Comparison of ENCODE assay signal across 1 cellular context in genomic region chr6:18307006-18307405, GRCh38.
TF ChIP-seq lines count a peak whose summit lies in the region.

No MANE protein-coding gene starts in this region.

TF ChIP-seq in SK-N-SH, 30 proteins besides CTCF, POLR2A, EP300 and RAD21 (continued from another document):
- TF ChIP-seq, protein P1, sequence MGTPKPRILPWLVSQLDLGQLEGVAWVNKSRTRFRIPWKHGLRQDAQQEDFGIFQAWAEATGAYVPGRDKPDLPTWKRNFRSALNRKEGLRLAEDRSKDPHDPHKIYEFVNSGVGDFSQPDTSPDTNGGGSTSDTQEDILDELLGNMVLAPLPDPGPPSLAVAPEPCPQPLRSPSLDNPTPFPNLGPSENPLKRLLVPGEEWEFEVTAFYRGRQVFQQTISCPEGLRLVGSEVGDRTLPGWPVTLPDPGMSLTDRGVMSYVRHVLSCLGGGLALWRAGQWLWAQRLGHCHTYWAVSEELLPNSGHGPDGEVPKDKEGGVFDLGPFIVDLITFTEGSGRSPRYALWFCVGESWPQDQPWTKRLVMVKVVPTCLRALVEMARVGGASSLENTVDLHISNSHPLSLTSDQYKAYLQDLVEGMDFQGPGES (IDR thresholded peaks at IDR 0.05; ENCODE audit: low read depth, low read length) = no peak
